ENCODE assay signal across 7 cellular contexts in the genomic region with DNA sequence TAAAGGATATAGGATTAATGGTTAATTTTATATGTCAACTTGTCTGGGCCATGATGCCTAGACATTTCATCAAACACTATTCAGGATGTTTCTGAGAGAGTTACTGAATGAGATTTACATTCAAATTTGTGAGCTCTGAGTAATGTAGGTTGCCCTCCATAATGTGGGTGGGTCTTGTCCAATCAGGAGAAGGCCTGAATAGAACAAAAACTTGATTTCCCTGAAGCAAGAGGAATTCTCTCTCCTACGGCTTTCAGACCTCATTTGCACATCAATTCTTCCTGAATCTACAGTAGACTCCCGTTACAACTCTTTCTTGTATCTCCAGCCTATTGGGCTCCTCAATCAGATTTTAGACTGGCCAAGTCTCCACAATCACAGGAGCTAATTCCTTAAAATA.
"Had no signal": no experiment of that assay in that cellular context is flagged by ENCODE, and none has a peak within 500 bp of the region (broad histone marks: within the 10 kb centered on the region; RNA-seq: fewer than 3 reads in every experiment).

No MANE protein-coding gene starts in this region.

- H3K27ac ChIP-seq: HL-60, KMS-11 had no signal

- FAIRE-seq: HepG2, HTR-8/SVneo had no signal

- H3K4me2 ChIP-seq: KMS-11 had no signal

- DNase-seq: IMR-90, KBM-7, KG1 had no signal

- ATAC-seq: HepG2 had no signal

- H3K9ac ChIP-seq: KMS-11 had no signal
